In the genomic region with DNA sequence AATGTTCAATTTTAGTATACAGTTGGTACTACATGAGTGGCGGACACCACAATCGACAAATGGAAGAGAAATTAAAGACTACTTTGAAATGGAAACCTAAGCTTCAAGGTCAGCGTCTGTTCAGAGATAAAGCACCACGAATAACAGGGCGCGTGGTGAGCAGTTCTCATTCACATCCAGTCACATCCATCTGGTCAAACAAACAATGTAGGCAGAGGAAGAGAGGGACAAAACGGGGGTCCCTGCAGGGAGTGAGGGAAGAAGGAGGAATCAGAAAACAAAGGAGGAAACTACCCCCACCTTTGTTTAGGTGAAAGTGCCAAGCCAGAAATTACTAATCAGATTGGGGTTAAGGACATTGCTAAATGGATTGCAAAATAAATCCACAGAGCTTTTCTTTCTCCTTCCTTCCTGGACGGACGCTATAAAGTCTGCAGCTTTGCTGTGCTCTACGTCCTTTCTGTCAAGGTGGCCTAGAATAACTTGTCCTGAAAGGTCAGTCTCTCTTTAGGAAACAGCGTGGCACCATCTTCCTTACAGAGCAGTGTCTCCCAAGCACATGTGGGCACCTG, we compare ENCODE assay signal across 20 cellular contexts.
DNase-seq lines count a peak whose midpoint lies in the region; ATAC-seq and TF ChIP-seq lines count a peak whose summit lies in the region.
"Had no signal": no experiment of that assay in that cellular context is flagged by ENCODE, and none has a peak within 500 bp of the region (broad histone marks: within the 10 kb centered on the region; RNA-seq: fewer than 3 reads in every experiment).

No MANE protein-coding gene starts in this region.

- H2AFZ ChIP-seq in GM23338 = peak overlapping the region; percentile 95

- H3K4me3 Mint-ChIP-seq in GM23338 = no peak overlapping the region; the same call in 2 of the 3 replicates
- H3K4me3 Mint-ChIP-seq in WTC11 = no peak overlapping the region
- H3K4me3 Mint-ChIP-seq: H9 had no signal

- H3K9me2 ChIP-seq in GM23338 (ENCODE audit: insufficient read depth) = 0 out of 2 replicates have a peak, but pooled peaks cover 3% of the 10 kb centered on the region

- DNase-seq in AML-193 (lab: John Stamatoyannopoulos, UW) (peak; percentile 1 to 5), GM23338 (ENCODE audit: low spot score) (peak; percentile 17), WTC11 (ENCODE audit: low spot score) (no peak), right lobe of liver (no peak), NOMO-1 treated with dmso at 0.1 percent for 144 hours (lab: John Stamatoyannopoulos, UW; ENCODE audit: unreplicated experiment) (no peak)
- DNase-seq: C1 segment of cervical spinal cord; DND-41; H9; NCI-H1105 treated with DMSO at 0.1 percent for 48 hours; NCI-H187 treated with DMSO at 0.1 percent for 48 hours; NCI-H345; NCI-H524 treated with DMSO at 0.1 percent for 48 hours; NK-92 treated with Interleukin-12 subunit alpha and Interleukin-12 subunit beta, amount 100 ng/mL, for 24 hours; SHP77 treated with DMSO at 0.1 percent for 48 hours; T-helper 1 cell had no signal

- H3K9me3 ChIP-seq in right lobe of liver = no peaks in the 10 kb centered on the region
- H3K9me3 ChIP-seq: A549 had no signal

- H3K9me3 Mint-ChIP-seq in GM23338 (no peaks in the 10 kb centered on the region), WTC11 (no peaks in the 10 kb centered on the region)
- H3K9me3 Mint-ChIP-seq: H9 had no signal

- H3K4me1 Mint-ChIP-seq in GM23338 (peaks cover 13% of the 10 kb centered on the region), WTC11 (peaks cover 15% of the 10 kb centered on the region)

- H3K4me1 ChIP-seq in GM23338 (ENCODE audit: insufficient read depth) = peaks cover 12% of the 10 kb centered on the region
- peaks cover 0 to 60% (median 23%) of the 10 kb centered on the region in 4 donors for H3K4me1 ChIP-seq in right lobe of liver
- H3K4me1 ChIP-seq: A549 had no signal

- H3K4me3 ChIP-seq in GM23338 = no peak overlapping the region
- no peak overlapping the region for H3K4me3 ChIP-seq in right lobe of liver
- H3K4me3 ChIP-seq: A549, K562 had no signal

- 53% methylated on average over 11 of the region's 11 CpGs for WGBS in right lobe of liver (ENCODE audit: insufficient coverage, low coverage, low lambda C conversion rate, missing lambda C conversion rate)

- H3K79me2 ChIP-seq in GM23338 (replicated peaks; ENCODE audit: insufficient read depth) = no peaks in the 10 kb centered on the region

- no peaks in the 10 kb centered on the region for H3K27me3 Mint-ChIP-seq in GM23338 (ENCODE audit: insufficient read depth, low read depth, poor library complexity)
- no peaks in the 10 kb centered on the region for H3K27me3 Mint-ChIP-seq in WTC11 (ENCODE audit: low read depth)

- POLR2A ChIA-PET in WTC11 (lab: Charles Lee) = no interaction called here

- TF ChIP-seq CTCF in GM23338 (conservative IDR thresholded peaks at IDR 0.05; ENCODE audit: low read depth in 2 of 2) (no peak), WTC11 (IDR thresholded peaks at IDR 0.05) (no peak), right lobe of liver (IDR thresholded peaks at IDR 0.05) (no peak)

- H3K4me2 ChIP-seq in GM23338 = peak overlapping the region; percentile 30; the same call in 1 of the 2 replicates
- H3K4me2 ChIP-seq: A549 had no signal

- H3K36me3 Mint-ChIP-seq in GM23338 (ENCODE audit: low read depth) (no peaks in the 10 kb centered on the region), WTC11 (no peaks in the 10 kb centered on the region)

- TF ChIP-seq POLR2A in right lobe of liver (IDR thresholded peaks at IDR 0.05) = no peak

- H3K27ac ChIP-seq in GM23338 (ENCODE audit: low read depth) (no peak overlapping the region), right lobe of liver (peak overlapping the region in 2 of 3 donors; percentile 89 to 97)
- H3K27ac ChIP-seq: A549 had no signal

- no peaks in the 10 kb centered on the region for H4K20me1 ChIP-seq in GM23338 (replicated peaks; ENCODE audit: insufficient read depth)

- peak; percentile 81 for ATAC-seq in GM23338
- peak; percentile 73 for ATAC-seq in WTC11
- peak; percentile 6 to 66 (median 46) for ATAC-seq in right lobe of liver
- no peak for ATAC-seq in HG02973 (IDR thresholded peaks at IDR 0.05; ENCODE audit: unreplicated experiment)
- no peak for ATAC-seq in HG02852 (IDR thresholded peaks at IDR 0.05; ENCODE audit: unreplicated experiment)
- ATAC-seq in HG02678 (IDR thresholded peaks at IDR 0.05; ENCODE audit: unreplicated experiment) = no peak
- ATAC-seq: A549, K562 had no signal

- CTCF ChIA-PET in WTC11 (lab: Charles Lee) = interaction anchor here (1.1 kb wide), 1 partner anchor 15 kb away, joined by 3 read pairs; no protein-coding TSS in a partner anchor

- H3F3A ChIP-seq in GM23338 (replicated peaks; ENCODE audit: low read depth) = no peaks in the 10 kb centered on the region

- H3K27ac Mint-ChIP-seq in GM23338 = no peak overlapping the region
- 0 out of 2 replicates have a peak overlapping the region, but pooled peaks have one; percentile 39 for H3K27ac Mint-ChIP-seq in WTC11
- H3K27ac Mint-ChIP-seq: H9 had no signal

- H3K36me3 ChIP-seq in GM23338 (ENCODE audit: insufficient read depth) (no peaks in the 10 kb centered on the region), right lobe of liver (no peaks in the 10 kb centered on the region)

- intact Hi-C loops in right lobe of liver (cut with DNase I) = no loop called here

- H3K27me3 ChIP-seq in GM23338 (ENCODE audit: insufficient read depth) (no peaks in the 10 kb centered on the region), right lobe of liver (no peaks in the 10 kb centered on the region)

TF ChIP-seq in GM23338, 12 proteins besides CTCF, POLR2A, EP300 and RAD21:
- no peak for TF ChIP-seq ZNF114 (CRISPR knock-in tag; IDR thresholded peaks at IDR 0.05)
- TF ChIP-seq CREB1 (CRISPR knock-in tag; IDR thresholded peaks at IDR 0.05; ENCODE audit: low read depth) = no peak
- no peak for TF ChIP-seq NANOG (IDR thresholded peaks at IDR 0.05; ENCODE audit: borderline replicate concordance)
- TF ChIP-seq ZNF331 (CRISPR knock-in tag; IDR thresholded peaks at IDR 0.05; ENCODE audit: low read depth) = no peak
- TF ChIP-seq, protein P1, sequence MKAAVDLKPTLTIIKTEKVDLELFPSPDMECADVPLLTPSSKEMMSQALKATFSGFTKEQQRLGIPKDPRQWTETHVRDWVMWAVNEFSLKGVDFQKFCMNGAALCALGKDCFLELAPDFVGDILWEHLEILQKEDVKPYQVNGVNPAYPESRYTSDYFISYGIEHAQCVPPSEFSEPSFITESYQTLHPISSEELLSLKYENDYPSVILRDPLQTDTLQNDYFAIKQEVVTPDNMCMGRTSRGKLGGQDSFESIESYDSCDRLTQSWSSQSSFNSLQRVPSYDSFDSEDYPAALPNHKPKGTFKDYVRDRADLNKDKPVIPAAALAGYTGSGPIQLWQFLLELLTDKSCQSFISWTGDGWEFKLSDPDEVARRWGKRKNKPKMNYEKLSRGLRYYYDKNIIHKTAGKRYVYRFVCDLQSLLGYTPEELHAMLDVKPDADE (IDR thresholded peaks at IDR 0.05) = no peak

TF ChIP-seq in WTC11, 78 proteins besides CTCF, POLR2A, EP300 and RAD21:
- TF ChIP-seq ZNF219 (CRISPR knock-in tag; IDR thresholded peaks at IDR 0.05; ENCODE audit: borderline replicate concordance) = no peak

Comparison
In these comparisons a context has a peak if more than half of its experiments do, and no peak if none do; other contexts are left out.
1. DNase-seq: peak in AML-193 (2 of 2) and GM23338 (single experiment); none in WTC11 (single experiment), right lobe of liver (0 of 3) and NOMO-1 treated with dmso at 0.1 percent for 144 hours (single experiment).
2. ATAC-seq: peak in GM23338 (single experiment), WTC11 (single experiment) and right lobe of liver (4 of 4); none in HG02973 (single experiment), HG02852 (single experiment) and HG02678 (single experiment).